In the genomic region with DNA sequence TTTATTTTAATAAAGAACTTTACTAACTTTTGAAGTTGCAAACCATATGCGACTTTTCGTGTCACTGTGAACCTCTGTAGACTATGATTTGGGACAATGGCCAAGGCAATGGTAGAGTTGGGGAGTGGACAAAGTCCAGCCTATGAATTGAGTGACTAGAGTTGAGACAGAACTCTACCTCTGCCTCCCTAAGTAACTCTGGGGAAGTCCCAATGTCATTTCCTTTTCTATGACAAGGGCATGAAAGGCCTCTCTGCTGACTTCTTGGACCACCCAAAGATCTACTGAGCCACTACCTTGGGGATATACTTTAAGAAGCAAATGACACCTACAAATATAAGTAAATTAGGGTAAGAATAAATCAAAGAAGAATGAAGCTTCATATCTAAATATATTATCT, we compare ENCODE assay signal across 17 cellular contexts.
"Had no signal": no experiment of that assay in that cellular context is flagged by ENCODE, and none has a peak within 500 bp of the region (broad histone marks: within the 10 kb centered on the region; RNA-seq: fewer than 3 reads in every experiment).

No MANE protein-coding gene starts in this region.

- H3K27me3 Mint-ChIP-seq: naive thymus-derived CD4-positive, alpha-beta T cell had no signal

- H3K9me3 Mint-ChIP-seq: activated naive CD4-positive, alpha-beta T cell treated with anti-CD3 and anti-CD28 coated beads, Interleukin-2, amount 50 U/mL, for 72 hours; endodermal cell; T-helper 1 cell treated with Interleukin-12 subunit alpha and Interleukin-12 subunit beta and Interleukin-4 antibody, amounts not matched to agents 30 μg/mL and 1 μg/mL, for 36 hours; WTC11 had no signal

- H3K27ac Mint-ChIP-seq: activated naive CD4-positive, alpha-beta T cell treated with anti-CD3 and anti-CD28 coated beads, Interleukin-2, amount 50 U/mL, for 72 hours; endodermal cell; T-helper 1 cell treated with Interleukin-12 subunit alpha and Interleukin-12 subunit beta and Interleukin-4 antibody, amounts not matched to agents 30 μg/mL and 1 μg/mL, for 36 hours; WTC11 had no signal

- ATAC-seq: left cardiac atrium; naive thymus-derived CD4-positive, alpha-beta T cell; WTC11 had no signal

- H3K4me1 ChIP-seq: parathyroid adenoma had no signal

- DNase-seq: activated CD4-positive, alpha-beta T cell treated with anti-CD3 and anti-CD28 coated beads, Interleukin-2, amount 50 U/mL, for 1 hour; activated effector memory CD4-positive, alpha-beta T cell treated with anti-CD3 and anti-CD28 coated beads, Interleukin-2, amount 50 U/mL, for 16 hours; activated T-cell treated with anti-CD3 and anti-CD28 coated beads, Interleukin-2, amount 50 U/mL, for 1 hour; anterior cingulate cortex; cerebellar nuclear complex; dermis blood vessel endothelial cell; endodermal cell; erythroblast; left cardiac atrium; naive thymus-derived CD4-positive, alpha-beta T cell; stimulated activated CD4-positive, alpha-beta T cell treated with anti-CD3 and anti-CD28 coated beads, Interleukin-4, amount 100 ng/mL, for 24 hours; transverse colon had no signal

- H3K4me3 Mint-ChIP-seq: endodermal cell; naive thymus-derived CD4-positive, alpha-beta T cell; T-helper 1 cell treated with Interleukin-12 subunit alpha and Interleukin-12 subunit beta and Interleukin-4 antibody, amounts not matched to agents 30 μg/mL and 1 μg/mL, for 36 hours; WTC11 had no signal

- H3K9me3 ChIP-seq: transverse colon had no signal

- H3K27ac ChIP-seq: parathyroid adenoma, transverse colon had no signal

- H3K27me3 ChIP-seq: transverse colon had no signal

- H3K4me3 ChIP-seq: lung, transverse colon had no signal
